In genomic region chr12:718756-719138, GRCh38 we compare ENCODE assay signal across 14 cellular contexts. TPM values are rescaled to one million over a fixed set of nuclear protein-coding genes. Genes with fewer than 3 reads are reported as not detected.
DNase-seq lines count a peak whose midpoint lies in the region; ATAC-seq, FAIRE-seq and TF ChIP-seq lines count a peak whose summit lies in the region.
"Had no signal": no experiment of that assay in that cellular context is flagged by ENCODE, and none has a peak within 500 bp of the region (broad histone marks: within the 10 kb centered on the region; RNA-seq: fewer than 3 reads in every experiment).

No MANE protein-coding gene starts in this region.

- in situ Hi-C loops in Panc1 (cut with HindIII; ENCODE audit: low pct_unique_long_range_greater_than_20kb, low sequenced_read_pairs), result no loop called here

- H3K27me3 ChIP-seq in Panc1 (ENCODE audit: control insufficient read depth, insufficient read depth, low read length) (no peaks in the 10 kb centered on the region), H1 (replicated peaks in 1 of 4; ENCODE audit: control insufficient read depth in 3 of 4, extremely low read depth in 1 of 4, insufficient read depth in 3 of 4, low read length in 3 of 4) (no peaks in the 10 kb centered on the region), spleen (replicated peaks in 1 of 7) (no peaks in the 10 kb centered on the region), WERI-Rb-1 (ENCODE audit: insufficient read depth, low read depth, severe bottlenecking) (no peaks in the 10 kb centered on the region)

- no peak overlapping the region for H3K4me3 ChIP-seq in Panc1 (ENCODE audit: low read depth in 2 of 2, low read length in 2 of 2)
- H3K4me3 ChIP-seq in H1 (ENCODE audit: extremely low read depth in 1 of 4, insufficient read depth in 2 of 4, low read depth in 3 of 4, low read length in 4 of 4), result no peak overlapping the region
- no peak overlapping the region for H3K4me3 ChIP-seq in spleen
- H3K4me3 ChIP-seq in WERI-Rb-1 (ENCODE audit: low read depth, low read length), result no peak overlapping the region
- H3K4me3 ChIP-seq: SK-N-MC had no signal

- DNase-seq in T-helper 1 cell (no peak), Panc1 (ENCODE audit: low read depth, low spot score) (no peak), H1 (ENCODE audit: low read depth in 1 of 2, low spot score in 2 of 2) (no peak), spleen (no peak), WERI-Rb-1 (no peak), RWPE1 (ENCODE audit: low spot score) (no peak)
- no peak for DNase-seq in effector CD4-positive, alpha-beta T cell
- DNase-seq: 8988T; activated CD8-positive, alpha-beta memory T cell treated with anti-CD3 and anti-CD28 coated beads, Interleukin-2, amount 10 ng/mL, durations not matched to agents 7 days and 5 days; DMS 273 treated with DMSO at 0.1 percent for 48 hours; NCI-H1105; NCI-H526 treated with DMSO at 0.1 percent for 48 hours had no signal

- no peak for TF ChIP-seq RAD21 in H1 (IDR thresholded peaks at IDR 0.05 in 1 of 2, conservative IDR thresholded peaks at IDR 0.05 in 1 of 2; ENCODE audit: low read depth in 2 of 2, low read length in 2 of 2)

- H3K79me1 ChIP-seq in H1 (ENCODE audit: low read depth, low read length), result no peaks in the 10 kb centered on the region

- peak overlapping the region; percentile 49 for H3K4me3 Mint-ChIP-seq in T-helper 1 cell treated with Interleukin-12 subunit alpha and Interleukin-12 subunit beta and Interleukin-4 antibody, amounts not matched to agents 30 μg/mL and 1 μg/mL, for 36 hours
- H3K4me3 Mint-ChIP-seq: activated CD8-positive, alpha-beta memory T cell treated with anti-CD3 and anti-CD28 coated beads, Interleukin-2, amount 10 ng/mL, durations not matched to agents 7 days and 5 days had no signal

- H3K4me1 Mint-ChIP-seq in T-helper 1 cell treated with Interleukin-12 subunit alpha and Interleukin-12 subunit beta and Interleukin-4 antibody, amounts not matched to agents 30 μg/mL and 1 μg/mL, for 36 hours (ENCODE audit: low read depth), result peaks cover 37% of the 10 kb centered on the region

- no peak overlapping the region for H3K14ac ChIP-seq in H1 (ENCODE audit: insufficient read length)

- no peak overlapping the region for H4K8ac ChIP-seq in H1 (ENCODE audit: extremely low read depth, insufficient read depth, low read length)

- no peak overlapping the region for H3K4ac ChIP-seq in H1 (replicated peaks; ENCODE audit: insufficient read length, low read depth, low read length)

- no peak overlapping the region for H3K18ac ChIP-seq in H1 (ENCODE audit: extremely low read depth, low read length)

- H3K36me3 ChIP-seq in Panc1 (ENCODE audit: control insufficient read depth, insufficient read depth, low read length) (no peaks in the 10 kb centered on the region), H1 (ENCODE audit: control insufficient read depth in 2 of 4, insufficient read depth in 4 of 4, low read length in 3 of 4) (no peaks in the 10 kb centered on the region), spleen (no peaks in the 10 kb centered on the region), WERI-Rb-1 (no peaks in the 10 kb centered on the region)

- H3K23ac ChIP-seq in H1 (ENCODE audit: insufficient read length), result no peak overlapping the region

- 92% methylated on average over 5 of the region's 5 CpGs; no CpG with 5 or more reads in 1 of the 2 experiments for WGBS in H1 (ENCODE audit: extremely low coverage in 1 of 2, insufficient coverage in 1 of 2, insufficient read length in 1 of 2, insufficient replicate concordance in 2 of 2, low coverage in 1 of 2, low lambda C conversion rate in 2 of 2, missing lambda C conversion rate in 1 of 2), 2 experiments
- WGBS in spleen, 5 donors, result 78 to 82% (median 81%) methylated on average over 5 of the region's 5 CpGs

- no TSS peak for BruUV-seq in Panc1 (replicated peaks; lab: Mats Ljungman, UMichigan)

- H2BK20ac ChIP-seq in H1 (ENCODE audit: low read length), result no peak overlapping the region

- H3K79me2 ChIP-seq in H1 (ENCODE audit: control insufficient read depth in 1 of 2, insufficient read depth in 2 of 2, low read length in 2 of 2), result no peaks in the 10 kb centered on the region

- TF ChIP-seq POLR2A in H1 (IDR thresholded peaks at IDR 0.05; ENCODE audit: control extremely low read depth in 1 of 2, low read depth in 2 of 2, low read length in 2 of 2) (no peak), spleen (IDR thresholded peaks at IDR 0.05) (no peak)

- H3K4me2 ChIP-seq in H1 (ENCODE audit: insufficient read depth in 1 of 2, low read depth in 2 of 2, low read length in 2 of 2), result no peak overlapping the region

- POLR2A ChIA-PET in Panc1 (lab: Charles Lee) (no interaction called here), H1 (lab: Charles Lee; ENCODE audit: partially characterized antibody) (no interaction called here), RWPE1 (lab: Yijun Ruan, JAX; ENCODE audit: low non-redundant PET) (no interaction called here)

- no peak overlapping the region for H2BK120ac ChIP-seq in H1 (replicated peaks; ENCODE audit: low read depth, low read length)

- TF ChIP-seq EP300 in H1 (IDR thresholded peaks at IDR 0.05; ENCODE audit: borderline replicate concordance in 1 of 2, low read depth in 2 of 2, low read length in 2 of 2), result no peak

- H3K27ac Mint-ChIP-seq in T-helper 1 cell treated with Interleukin-12 subunit alpha and Interleukin-12 subunit beta and Interleukin-4 antibody, amounts not matched to agents 30 μg/mL and 1 μg/mL, for 36 hours, result peak overlapping the region; percentile 56
- H3K27ac Mint-ChIP-seq: activated CD8-positive, alpha-beta memory T cell treated with anti-CD3 and anti-CD28 coated beads, Interleukin-2, amount 10 ng/mL, durations not matched to agents 7 days and 5 days had no signal

- TF ChIP-seq CTCF in Panc1 (IDR thresholded peaks at IDR 0.05) (no peak), H1 (IDR thresholded peaks at IDR 0.05; ENCODE audit: control extremely low read depth in 1 of 3, insufficient read depth in 1 of 3, low read depth in 1 of 3, low read length in 3 of 3) (no peak), spleen (IDR thresholded peaks at IDR 0.05 in 8 of 11, conservative IDR thresholded peaks at IDR 0.05 in 3 of 11) (no peak), WERI-Rb-1 (IDR thresholded peaks at IDR 0.05; ENCODE audit: low read depth, low read length) (no peak), RWPE1 (conservative IDR thresholded peaks at IDR 0.05; ENCODE audit: low read depth) (no peak)

- H2BK5ac ChIP-seq in H1 (ENCODE audit: low read depth, low read length), result no peak overlapping the region

- H2AFZ ChIP-seq in H1 (ENCODE audit: low read length), result peak overlapping the region; percentile 84

- no peaks in the 10 kb centered on the region for H3K9me3 ChIP-seq in Panc1 (ENCODE audit: control insufficient read depth, insufficient read depth, low read depth, low read length)
- H3K9me3 ChIP-seq in H1 (ENCODE audit: insufficient read depth in 2 of 2, low read depth in 1 of 2, low read length in 1 of 2), result no peaks in the 10 kb centered on the region
- H3K9me3 ChIP-seq in spleen, result no peaks in the 10 kb centered on the region
- no peaks in the 10 kb centered on the region for H3K9me3 ChIP-seq in WERI-Rb-1 (ENCODE audit: severe bottlenecking)

- no peak overlapping the region for H3K9ac ChIP-seq in H1 (replicated peaks in 1 of 4; ENCODE audit: extremely low read depth in 1 of 4, low read depth in 3 of 4, low read length in 3 of 4)

- no peak for FAIRE-seq in H1 (lab: Jason Lieb, UNC)

- intact Hi-C loops in Panc1 (cut with micrococcal nuclease; ENCODE audit: unreplicated experiment) (no loop called here), spleen (cut with DNase I; ENCODE audit: low total_unique reads) (no loop called here)

- no peak overlapping the region for H2BK12ac ChIP-seq in H1 (ENCODE audit: low read depth, low read length)

- ATAC-seq in Panc1, result no peak
- ATAC-seq: activated CD8-positive, alpha-beta memory T cell treated with anti-CD3 and anti-CD28 coated beads, Interleukin-2, amount 10 ng/mL, durations not matched to agents 7 days and 5 days had no signal

- H3K27ac ChIP-seq in Panc1 (ENCODE audit: low read length), result peak overlapping the region; percentile 68; the same call in 1 of the 2 replicates
- no peak overlapping the region for H3K27ac ChIP-seq in H1 (ENCODE audit: low read depth, low read length)
- H3K27ac ChIP-seq in spleen, result peak overlapping the region in 6 of 8 donors; percentile 29 to 84 (median 68)
- no peak overlapping the region for H3K27ac ChIP-seq in WERI-Rb-1
- H3K27ac ChIP-seq in RWPE1, result no peak overlapping the region
- H3K27ac ChIP-seq: SK-N-MC had no signal

- H3K36me3 Mint-ChIP-seq in T-helper 1 cell treated with Interleukin-12 subunit alpha and Interleukin-12 subunit beta and Interleukin-4 antibody, amounts not matched to agents 30 μg/mL and 1 μg/mL, for 36 hours (ENCODE audit: low read depth), result peaks cover 4% of the 10 kb centered on the region

- no peak overlapping the region for H4K5ac ChIP-seq in H1 (ENCODE audit: insufficient read length, low read depth, low read length)

- CTCF ChIA-PET in Panc1 (lab: Charles Lee), result no interaction called here
- CTCF ChIA-PET in H1 (lab: Charles Lee; ENCODE audit: partially characterized antibody), result interaction anchor here (0.6 kb wide), 1 partner anchor 251 kb away, joined by 3 read pairs; no protein-coding TSS in a partner anchor
- CTCF ChIA-PET in RWPE1 (lab: Yijun Ruan, JAX), result no interaction called here

- no peak overlapping the region for H3K56ac ChIP-seq in H1 (replicated peaks; ENCODE audit: insufficient read length, low read depth, low read length)

- H4K91ac ChIP-seq in H1 (replicated peaks; ENCODE audit: insufficient read length, low read length), result no peak overlapping the region

- H3K4me1 ChIP-seq in Panc1 (ENCODE audit: control insufficient read depth, insufficient read depth, low read length) (no peaks in the 10 kb centered on the region), H1 (replicated peaks in 1 of 4; ENCODE audit: control insufficient read depth in 3 of 4, insufficient read depth in 4 of 4, low read length in 3 of 4) (peaks cover 2 to 11% (median 3%) of the 10 kb centered on the region in 4 experiments), spleen (peaks cover 7 to 22% (median 12%) of the 10 kb centered on the region in 6 donors)

- H2BK15ac ChIP-seq in H1 (ENCODE audit: low read length), result no peak overlapping the region

- H3K9me3 Mint-ChIP-seq in T-helper 1 cell treated with Interleukin-12 subunit alpha and Interleukin-12 subunit beta and Interleukin-4 antibody, amounts not matched to agents 30 μg/mL and 1 μg/mL, for 36 hours, result no peaks in the 10 kb centered on the region

- H3K27me3 Mint-ChIP-seq in T-helper 1 cell treated with Interleukin-12 subunit alpha and Interleukin-12 subunit beta and Interleukin-4 antibody, amounts not matched to agents 30 μg/mL and 1 μg/mL, for 36 hours (ENCODE audit: low read depth), result no peaks in the 10 kb centered on the region

- H3K23me2 ChIP-seq in H1 (ENCODE audit: low read depth, low read length), result no peaks in the 10 kb centered on the region; the same call in 1 of the 2 replicates

- H4K20me1 ChIP-seq in H1 (replicated peaks in 1 of 2; ENCODE audit: control insufficient read depth in 1 of 2, insufficient read depth in 2 of 2, low read length in 2 of 2), result no peaks in the 10 kb centered on the region

- no peak overlapping the region for H2AK5ac ChIP-seq in H1 (ENCODE audit: low read depth, low read length)

RNA-seq across cellular contexts. Expression of gene WNK1, which starts 33.6 kb away (rescaled TPM):
- 181 TPM for total RNA-seq in Panc1 (2021; ENCODE audit: unreplicated experiment)
- 117 TPM for polyA plus RNA-seq in Panc1 (2012; ENCODE audit: insufficient read length)
- 151 and 157 TPM in 2 replicates for total RNA-seq in H1 (2021; fragmentation: NEBNext Ultra II Directional; extraction: Animal tissue kit (Norgen Biotek cat#: 25700))
- polyA plus RNA-seq in H1 (2011; rRNA removed), result 65.6 and 88.2 TPM in 2 replicates
- polyA plus RNA-seq in H1 (2011; cell fraction: cytosol; rRNA removed), result 64.7 TPM
- 126 TPM for polyA plus RNA-seq in H1 (2011; cell fraction: nucleus; rRNA removed)
- polyA plus RNA-seq in H1 (2012, experiment 1 of 2), result 83.6 to 122 TPM (median 104 TPM) in 4 replicates
- 3.8 TPM for polyA plus RNA-seq in H1 (2012, experiment 2 of 2)
- 50.7 TPM for polyA plus RNA-seq in H1 (2013, experiment 1 of 2)
- polyA plus RNA-seq in H1 (2013, experiment 2 of 2), result 43.2 TPM
- polyA minus RNA-seq in H1 (2011; rRNA and poly(A)+ RNA removed), result 308 and 326 TPM in 2 replicates
- 269 TPM for polyA minus RNA-seq in H1 (2011; cell fraction: cytosol; rRNA and poly(A)+ RNA removed)
- 226 TPM for polyA minus RNA-seq in H1 (2011; cell fraction: nucleus; rRNA and poly(A)+ RNA removed)
- total RNA-seq in spleen, result 100 to 1,000 TPM; 188 to 261 (median 219) TPM
- polyA plus RNA-seq in spleen, result 10 to 100 TPM in 2 of 3 donors, 1 to 10 TPM in 1; 8.8 to 18.9 (median 10.6) TPM

RNA-seq across cellular contexts. Expression of gene NINJ2, which starts 55.5 kb away (rescaled TPM):
- total RNA-seq in Panc1 (2021; ENCODE audit: unreplicated experiment), result 1.9 TPM
- polyA plus RNA-seq in Panc1 (2012; ENCODE audit: insufficient read length), result 2.2 TPM
- not detected in 2 replicates for total RNA-seq in H1 (2021; fragmentation: NEBNext Ultra II Directional; extraction: Animal tissue kit (Norgen Biotek cat#: 25700))
- polyA plus RNA-seq in H1 (2011; rRNA removed), result 1.4 and 1.5 TPM in 2 replicates
- polyA plus RNA-seq in H1 (2011; cell fraction: cytosol; rRNA removed), result 1.1 TPM
- 1.2 TPM for polyA plus RNA-seq in H1 (2011; cell fraction: nucleus; rRNA removed)
- 0.67 to 1.2 TPM (median 1.0 TPM) in 3 of 4 replicates, not detected in the other for polyA plus RNA-seq in H1 (2012, experiment 1 of 2)
- 0.98 TPM for polyA plus RNA-seq in H1 (2012, experiment 2 of 2)
- 0.12 TPM for polyA plus RNA-seq in H1 (2013, experiment 1 of 2)
- polyA plus RNA-seq in H1 (2013, experiment 2 of 2), result 0.29 TPM
- 0.25 and 1.1 TPM in 2 replicates for polyA minus RNA-seq in H1 (2011; rRNA and poly(A)+ RNA removed)
- polyA minus RNA-seq in H1 (2011; cell fraction: cytosol; rRNA and poly(A)+ RNA removed), result not detected
- polyA minus RNA-seq in H1 (2011; cell fraction: nucleus; rRNA and poly(A)+ RNA removed), result not detected
- total RNA-seq in spleen, result 10 to 100 TPM in 5 of 7 donors, 1 to 10 TPM in 2; 6.6 to 18.8 (median 10.3) TPM
- 10 to 100 TPM in 1 of 3 donors, 1 to 10 TPM in 2; 7.0 to 13.5 (median 8.6) TPM for polyA plus RNA-seq in spleen

Comparison
In these comparisons a context has a peak if more than half of its experiments do, and no peak if none do; other contexts are left out.
1. H3K27ac ChIP-seq: peak in Panc1 (single experiment) and spleen (6 of 8); none in H1 (single experiment), WERI-Rb-1 (single experiment) and RWPE1 (single experiment).